ENCODE assay signal across 23 cellular contexts in genomic region chr17:42881768-42882565, GRCh38. TPM values are rescaled to one million over a fixed set of nuclear protein-coding genes. Genes with fewer than 3 reads are reported as not detected.
"Had no signal": no experiment of that assay in that cellular context is flagged by ENCODE, and none has a peak within 500 bp of the region (broad histone marks: within the 10 kb centered on the region; RNA-seq: fewer than 3 reads in every experiment).

No MANE protein-coding gene starts in this region.

- H3K27me3 ChIP-seq: Peyer's patch had no signal

- DNase-seq: activated CD4-positive, alpha-beta T cell treated with anti-CD3 and anti-CD28 coated beads, Interleukin-2, amount 50 U/mL, for 4 hours; activated CD8-positive, alpha-beta memory T cell treated with anti-CD3 and anti-CD28 coated beads, Interleukin-2, amount 50 U/mL, for 48 hours; activated CD8-positive, alpha-beta T cell treated with anti-CD3 and anti-CD28 coated beads, Interleukin-2, amount 10 ng/mL, durations not matched to agents 7 days and 5 days; activated naive CD4-positive, alpha-beta T cell; activated T-cell treated with anti-CD3 and anti-CD28 coated beads, Interleukin-2, amount 50 U/mL, for 1 hour; aorta; MM.1S; NCI-H1417; NCI-H1930; NCI-H2227 treated with DMSO at 0.1 percent for 48 hours; NCI-H446 treated with DMSO at 0.1 percent for 48 hours; NCI-H524 treated with DMSO at 0.1 percent for 48 hours; NCI-H748 treated with DMSO at 0.1 percent for 48 hours; NK-92 treated with Interleukin-12 subunit alpha and Interleukin-12 subunit beta, amount 100 ng/mL, for 24 hours; Peyer's patch; Right ventricle myocardium superior; SJCRH30; SK-N-SH; T-helper 1 cell had no signal

- H3K4me1 ChIP-seq: SJCRH30 had no signal

- H3K27ac ChIP-seq: Peyer's patch, RWPE1, SJCRH30 had no signal

- H3K36me3 ChIP-seq: Peyer's patch, SJCRH30 had no signal

- H3K4me3 ChIP-seq: K562, Peyer's patch, SJCRH30 had no signal

- FAIRE-seq: bronchial epithelial cell, K562 had no signal

- H3K9ac ChIP-seq: SK-N-SH had no signal

- H3K9me3 ChIP-seq: Peyer's patch, SJCRH30, SK-N-SH had no signal

RNA-seq across cellular contexts. Expression of gene G6PC1, which starts 18.6 kb away (rescaled TPM):
- total RNA-seq: activated CD8-positive, alpha-beta T cell treated with anti-CD3 and anti-CD28 coated beads, Interleukin-2, amount 10 ng/mL, durations not matched to agents 7 days and 5 days; aorta; bronchial epithelial cell; K562; Right ventricle myocardium superior; SJCRH30; T-helper 2 cell treated with Interferon-gamma antibody and Interleukin-4, amounts not matched to agents 100 ng/mL and 5 ng/mL, for 36 hours had no signal
- polyA plus RNA-seq: K562, SK-N-SH had no signal
